In the genomic region with DNA sequence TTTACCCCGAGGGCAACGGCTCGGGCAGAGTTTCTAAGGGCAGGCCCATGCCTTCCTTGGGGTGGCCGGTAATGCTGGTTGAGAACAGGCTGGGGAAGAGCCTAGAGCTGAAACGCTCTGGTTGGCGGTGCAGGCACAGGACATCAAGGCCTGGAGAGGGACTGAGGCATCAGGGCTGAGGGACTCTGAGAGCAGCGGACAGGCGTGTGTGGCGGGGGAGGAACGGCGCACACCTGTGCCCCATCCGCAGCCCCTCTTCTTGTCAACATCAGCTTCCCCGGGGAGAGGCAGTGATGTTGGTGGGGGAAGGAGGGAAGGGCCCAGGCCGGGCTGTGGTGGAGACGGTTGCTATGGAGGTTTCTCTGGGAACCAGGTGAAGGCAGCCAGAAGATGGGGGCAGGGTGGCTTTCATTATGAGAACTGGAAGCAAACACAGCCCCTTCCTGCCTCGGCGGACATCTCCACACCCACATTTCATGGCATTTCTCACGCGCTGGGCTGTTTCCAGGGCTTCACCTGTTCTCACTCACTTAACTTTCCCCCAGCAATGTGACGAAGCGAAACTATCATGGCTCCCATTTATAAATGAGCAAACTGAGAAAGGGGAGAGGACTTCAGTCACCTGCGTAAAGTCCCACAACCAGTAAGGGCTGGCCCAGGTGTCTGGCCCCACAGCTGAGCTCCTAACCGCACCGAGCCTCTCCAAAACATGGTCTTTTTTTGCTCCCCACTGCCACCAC, we compare ENCODE assay signal across 18 cellular contexts. TPM values are rescaled to one million over a fixed set of nuclear protein-coding genes. Genes with fewer than 3 reads are reported as not detected.
DNase-seq lines count a peak whose midpoint lies in the region; ATAC-seq, FAIRE-seq and TF ChIP-seq lines count a peak whose summit lies in the region.
"Had no signal": no experiment of that assay in that cellular context is flagged by ENCODE, and none has a peak within 500 bp of the region (broad histone marks: within the 10 kb centered on the region; RNA-seq: fewer than 3 reads in every experiment).

No MANE protein-coding gene starts in this region.

- no peak overlapping the region for H2AFZ ChIP-seq in GM23338
- no peak overlapping the region for H2AFZ ChIP-seq in H1 (ENCODE audit: low read length)

- H4K5ac ChIP-seq in H1 (ENCODE audit: insufficient read length, low read depth, low read length): no peak overlapping the region

- H3K79me2 ChIP-seq in GM23338 (replicated peaks; ENCODE audit: insufficient read depth) (peaks cover 98% of the 10 kb centered on the region), H1 (ENCODE audit: control insufficient read depth in 1 of 2, insufficient read depth in 2 of 2, low read length in 2 of 2) (peaks cover 11 to 94% of the 10 kb centered on the region in 2 experiments)

- H3K14ac ChIP-seq in H1 (ENCODE audit: insufficient read length): no peak overlapping the region

- H3K27ac ChIP-seq in BLaER1 (peak overlapping the region; percentile 87), GM23338 (ENCODE audit: low read depth) (no peak overlapping the region), H1 (ENCODE audit: low read depth, low read length) (no peak overlapping the region)

- H2BK12ac ChIP-seq in H1 (ENCODE audit: low read depth, low read length): no peak overlapping the region

- H3K27ac Mint-ChIP-seq in GM23338: peak overlapping the region; percentile 65; the same call in 1 of the 2 replicates

- WGBS in H1 (ENCODE audit: extremely low coverage in 1 of 2, insufficient coverage in 1 of 2, insufficient read length in 1 of 2, insufficient replicate concordance in 2 of 2, low coverage in 1 of 2, low lambda C conversion rate in 2 of 2, missing lambda C conversion rate in 1 of 2), 2 experiments: 96% methylated on average over 24 of the region's 24 CpGs; no CpG with 5 or more reads in 1 of the 2 experiments

- POLR2A ChIA-PET in H1 (lab: Charles Lee; ENCODE audit: partially characterized antibody): interaction anchor here (1.3 to 19.2 kb wide), 3 partner anchors 3 to 26 kb away, joined by 3 to 373 read pairs (median 373); a partner anchor contains a TSS

- no peak overlapping the region for H2AK5ac ChIP-seq in H1 (ENCODE audit: low read depth, low read length)

- no peaks in the 10 kb centered on the region for H3K9me2 ChIP-seq in GM23338 (ENCODE audit: insufficient read depth)
- H3K9me2 ChIP-seq: SK-N-SH had no signal

- no peaks in the 10 kb centered on the region for H3K23me2 ChIP-seq in H1 (ENCODE audit: low read depth, low read length)

- peaks cover 31% of the 10 kb centered on the region for H3K27me3 Mint-ChIP-seq in GM23338 (ENCODE audit: insufficient read depth, low read depth, poor library complexity)

- H3K56ac ChIP-seq in H1 (replicated peaks; ENCODE audit: insufficient read length, low read depth, low read length): no peak overlapping the region

- no peak overlapping the region for H4K91ac ChIP-seq in H1 (replicated peaks; ENCODE audit: insufficient read length, low read length)

- H4K20me1 ChIP-seq in BLaER1: peaks cover 99% of the 10 kb centered on the region
- H4K20me1 ChIP-seq in GM23338 (replicated peaks; ENCODE audit: insufficient read depth): peaks cover 67% of the 10 kb centered on the region
- H4K20me1 ChIP-seq in H1 (replicated peaks in 1 of 2; ENCODE audit: control insufficient read depth in 1 of 2, insufficient read depth in 2 of 2, low read length in 2 of 2): peaks cover 57 to 59% of the 10 kb centered on the region in 2 experiments

- DNase-seq in GM23338 (ENCODE audit: low spot score) (no peak), NCI-H526 (lab: John Stamatoyannopoulos, UW) (peak; percentile 32 to 55), H1 (ENCODE audit: low read depth in 1 of 2, low spot score in 2 of 2) (no peak), EL (no peak), hypothalamus (lab: John Stamatoyannopoulos, UW) (no peak)
- DNase-seq: activated CD8-positive, alpha-beta memory T cell treated with anti-CD3 and anti-CD28 coated beads, Interleukin-2, amount 50 U/mL, for 48 hours; adrenal gland; DMS79 treated with DMSO at 0.1 percent for 48 hours; erythroblast; left cardiac atrium; NCI-H1092 treated with DMSO at 0.1 percent for 48 hours; SK-N-SH had no signal

- H3K79me1 ChIP-seq in H1 (ENCODE audit: low read depth, low read length): peaks cover 22% of the 10 kb centered on the region

- no peak for TF ChIP-seq EP300 in H1 (IDR thresholded peaks at IDR 0.05; ENCODE audit: borderline replicate concordance in 1 of 2, low read depth in 2 of 2, low read length in 2 of 2)

- H3K36me3 ChIP-seq in BLaER1 (peaks cover 96% of the 10 kb centered on the region), GM23338 (ENCODE audit: insufficient read depth) (peaks cover 13% of the 10 kb centered on the region; the same call in 1 of the 2 replicates), H1 (ENCODE audit: control insufficient read depth in 2 of 4, insufficient read depth in 4 of 4, low read length in 3 of 4) (peaks cover 11 to 42% (median 24%) of the 10 kb centered on the region in 4 experiments)

- H3K36me3 Mint-ChIP-seq in GM23338 (ENCODE audit: low read depth): peaks cover 82% of the 10 kb centered on the region

- H3K4me3 ChIP-seq in BLaER1 (no peak overlapping the region), GM23338 (no peak overlapping the region), H1 (ENCODE audit: extremely low read depth in 1 of 4, insufficient read depth in 2 of 4, low read depth in 3 of 4, low read length in 4 of 4) (no peak overlapping the region)
- H3K4me3 ChIP-seq: adrenal gland had no signal

- H3K9me3 Mint-ChIP-seq in GM23338: peaks cover 2% of the 10 kb centered on the region; the same call in 1 of the 3 replicates

- no peak overlapping the region for H2BK15ac ChIP-seq in H1 (ENCODE audit: low read length)

- H2BK5ac ChIP-seq in H1 (ENCODE audit: low read depth, low read length): peak overlapping the region; percentile 44; the same call in 1 of the 2 replicates

- no peak overlapping the region for H2BK120ac ChIP-seq in H1 (replicated peaks; ENCODE audit: low read depth, low read length)

- H3K9me3 ChIP-seq in BLaER1: no peaks in the 10 kb centered on the region
- H3K9me3 ChIP-seq in H1 (ENCODE audit: insufficient read depth in 2 of 2, low read depth in 1 of 2, low read length in 1 of 2): no peaks in the 10 kb centered on the region
- H3K9me3 ChIP-seq: adrenal gland, SK-N-SH had no signal

- H3K4me1 Mint-ChIP-seq in GM23338: peaks cover 50% of the 10 kb centered on the region

- H3K4me3 Mint-ChIP-seq in GM23338: no peak overlapping the region; the same call in 2 of the 3 replicates

- TF ChIP-seq CTCF in GM23338 (conservative IDR thresholded peaks at IDR 0.05; ENCODE audit: low read depth in 2 of 2) (no peak), H1 (IDR thresholded peaks at IDR 0.05; ENCODE audit: control extremely low read depth in 1 of 3, insufficient read depth in 1 of 3, low read depth in 1 of 3, low read length in 3 of 3) (no peak)

- no peak overlapping the region for H3K18ac ChIP-seq in H1 (ENCODE audit: extremely low read depth, low read length)

- H3K4me2 ChIP-seq in BLaER1: peak overlapping the region; percentile 98
- no peak overlapping the region for H3K4me2 ChIP-seq in GM23338
- no peak overlapping the region for H3K4me2 ChIP-seq in H1 (ENCODE audit: insufficient read depth in 1 of 2, low read depth in 2 of 2, low read length in 2 of 2)
- H3K4me2 ChIP-seq: SK-N-SH had no signal

- peak in 1 of 2 experiments; percentile 18; a peak in 1 of 3 replicates for TF ChIP-seq POLR2A in H1 (IDR thresholded peaks at IDR 0.05; ENCODE audit: control extremely low read depth in 1 of 2, low read depth in 2 of 2, low read length in 2 of 2)

- no peak overlapping the region for H3K4ac ChIP-seq in H1 (replicated peaks; ENCODE audit: insufficient read length, low read depth, low read length)

- TF ChIP-seq RAD21 in H1 (IDR thresholded peaks at IDR 0.05 in 1 of 2, conservative IDR thresholded peaks at IDR 0.05 in 1 of 2; ENCODE audit: low read depth in 2 of 2, low read length in 2 of 2): no peak

- peak overlapping the region; percentile 64 for H3K9ac ChIP-seq in BLaER1
- no peak overlapping the region; a peak in 1 of 7 replicates for H3K9ac ChIP-seq in H1 (replicated peaks in 1 of 4; ENCODE audit: extremely low read depth in 1 of 4, low read depth in 3 of 4, low read length in 3 of 4)
- H3K9ac ChIP-seq: SK-N-SH had no signal

- H2BK20ac ChIP-seq in H1 (ENCODE audit: low read length): no peak overlapping the region

- no peak overlapping the region for H3K23ac ChIP-seq in H1 (ENCODE audit: insufficient read length)

- H3K27me3 ChIP-seq in BLaER1 (no peaks in the 10 kb centered on the region), GM23338 (ENCODE audit: insufficient read depth) (no peaks in the 10 kb centered on the region), H1 (replicated peaks in 1 of 4; ENCODE audit: control insufficient read depth in 3 of 4, extremely low read depth in 1 of 4, insufficient read depth in 3 of 4, low read length in 3 of 4) (no peaks in the 10 kb centered on the region)
- H3K27me3 ChIP-seq: adrenal gland had no signal

- peaks cover 13% of the 10 kb centered on the region; the same call in 1 of the 2 replicates for H3F3A ChIP-seq in GM23338 (replicated peaks; ENCODE audit: low read depth)

- no peak overlapping the region; the same call in 1 of the 2 replicates for H4K8ac ChIP-seq in H1 (ENCODE audit: extremely low read depth, insufficient read depth, low read length)

- CTCF ChIA-PET in H1 (lab: Charles Lee; ENCODE audit: partially characterized antibody): interaction anchor here (0.6 to 3.1 kb wide), 4 partner anchors 8 to 63 kb away, joined by 3 to 16 read pairs (median 3); no protein-coding TSS in a partner anchor

- FAIRE-seq in H1 (lab: Jason Lieb, UNC): no peak
- FAIRE-seq: urothelium cell line had no signal

- ATAC-seq in GM23338 (no peak), HG03175 (IDR thresholded peaks at IDR 0.05; ENCODE audit: unreplicated experiment) (no peak), HG02678 (IDR thresholded peaks at IDR 0.05; ENCODE audit: unreplicated experiment) (no peak)

- H3K4me1 ChIP-seq in BLaER1 (peaks cover 81% of the 10 kb centered on the region), GM23338 (ENCODE audit: insufficient read depth) (peaks cover 5% of the 10 kb centered on the region; the same call in 1 of the 2 replicates), H1 (replicated peaks in 1 of 4; ENCODE audit: control insufficient read depth in 3 of 4, insufficient read depth in 4 of 4, low read length in 3 of 4) (peaks cover 0 to 15% (median 4%) of the 10 kb centered on the region in 4 experiments; a peak in 5 of 7 replicates)

RNA-seq across cellular contexts. Expression of a gene that starts 8.2 kb away (rescaled TPM):
- total RNA-seq in GM23338 (2014; rRNA removed; shearing (Covaris generic)): 7.4 and 8.2 TPM in 2 replicates
- 9.6 and 10.3 TPM in 2 replicates for polyA plus RNA-seq in GM23338 (2016; fragmentation: Nextera tagmentation; extraction: Ambion mirVana)
- total RNA-seq in H1 (2021; fragmentation: NEBNext Ultra II Directional; extraction: Animal tissue kit (Norgen Biotek cat#: 25700)): 13.1 TPM in 2 replicates
- 6.2 and 25.0 TPM in 2 replicates for polyA plus RNA-seq in H1 (2011; rRNA removed)
- 14.2 TPM for polyA plus RNA-seq in H1 (2011; cell fraction: cytosol; rRNA removed)
- polyA plus RNA-seq in H1 (2011; cell fraction: nucleus; rRNA removed): 11.7 TPM
- polyA plus RNA-seq in H1 (2012, experiment 1 of 2): 8.1 to 13.9 TPM (median 12.5 TPM) in 4 replicates
- polyA plus RNA-seq in H1 (2012, experiment 2 of 2): 11.9 TPM
- 10.9 TPM for polyA plus RNA-seq in H1 (2013, experiment 1 of 2)
- 10.2 TPM for polyA plus RNA-seq in H1 (2013, experiment 2 of 2)
- polyA minus RNA-seq in H1 (2011; rRNA and poly(A)+ RNA removed): 0.83 and 1.7 TPM in 2 replicates
- polyA minus RNA-seq in H1 (2011; cell fraction: cytosol; rRNA and poly(A)+ RNA removed): 4.8 TPM
- polyA minus RNA-seq in H1 (2011; cell fraction: nucleus; rRNA and poly(A)+ RNA removed): 3.0 TPM

RNA-seq across cellular contexts. Expression of a gene that starts 8.5 kb away (rescaled TPM):
- 87.7 and 99.4 TPM in 2 replicates for total RNA-seq in GM23338 (2014; rRNA removed; shearing (Covaris generic))
- polyA plus RNA-seq in GM23338 (2016; fragmentation: Nextera tagmentation; extraction: Ambion mirVana) (54.0 and 55.5 TPM in 2 replicates), H1 (2011; rRNA removed) (50.0 and 60.0 TPM in 2 replicates)
- 106 and 107 TPM in 2 replicates for total RNA-seq in H1 (2021; fragmentation: NEBNext Ultra II Directional; extraction: Animal tissue kit (Norgen Biotek cat#: 25700))
- 38.7 TPM for polyA plus RNA-seq in H1 (2011; cell fraction: cytosol; rRNA removed)
- polyA plus RNA-seq in H1 (2011; cell fraction: nucleus; rRNA removed): 35.8 TPM
- polyA plus RNA-seq in H1 (2012, experiment 1 of 2): 56.0 to 96.8 TPM (median 85.0 TPM) in 4 replicates
- polyA plus RNA-seq in H1 (2012, experiment 2 of 2): 58.7 TPM
- polyA plus RNA-seq in H1 (2013, experiment 1 of 2): 65.6 TPM
- polyA plus RNA-seq in H1 (2013, experiment 2 of 2): 65.7 TPM
- 24.9 and 28.6 TPM in 2 replicates for polyA minus RNA-seq in H1 (2011; rRNA and poly(A)+ RNA removed)
- 32.0 TPM for polyA minus RNA-seq in H1 (2011; cell fraction: cytosol; rRNA and poly(A)+ RNA removed)
- 29.1 TPM for polyA minus RNA-seq in H1 (2011; cell fraction: nucleus; rRNA and poly(A)+ RNA removed)

RNA-seq across cellular contexts. Expression of a gene that starts 24.1 kb away (rescaled TPM):
- total RNA-seq in GM23338 (2014; rRNA removed; shearing (Covaris generic)): 0.50 and 0.69 TPM in 2 replicates
- 0.57 and 0.60 TPM in 2 replicates for polyA plus RNA-seq in GM23338 (2016; fragmentation: Nextera tagmentation; extraction: Ambion mirVana)
- 0.67 and 0.76 TPM in 2 replicates for total RNA-seq in H1 (2021; fragmentation: NEBNext Ultra II Directional; extraction: Animal tissue kit (Norgen Biotek cat#: 25700))
- polyA plus RNA-seq in H1 (2011; rRNA removed): 0.30 and 0.41 TPM in 2 replicates
- 0.37 TPM for polyA plus RNA-seq in H1 (2011; cell fraction: cytosol; rRNA removed)
- polyA plus RNA-seq in H1 (2011; cell fraction: nucleus; rRNA removed): 0.74 TPM
- 0.21 to 0.86 TPM (median 0.43 TPM) in 3 of 4 replicates, not detected in the other for polyA plus RNA-seq in H1 (2012, experiment 1 of 2)
- polyA plus RNA-seq in H1 (2012, experiment 2 of 2): not detected
- 0.36 TPM for polyA plus RNA-seq in H1 (2013, experiment 1 of 2)
- polyA plus RNA-seq in H1 (2013, experiment 2 of 2): 0.52 TPM
- 0.15 and 0.54 TPM in 2 replicates for polyA minus RNA-seq in H1 (2011; rRNA and poly(A)+ RNA removed)
- polyA minus RNA-seq in H1 (2011; cell fraction: cytosol; rRNA and poly(A)+ RNA removed): 0.95 TPM
- 1.4 TPM for polyA minus RNA-seq in H1 (2011; cell fraction: nucleus; rRNA and poly(A)+ RNA removed)

RNA-seq across cellular contexts. Expression of a gene that starts 40.2 kb away (rescaled TPM):
- total RNA-seq in GM23338 (2014; rRNA removed; shearing (Covaris generic)): not detected in 2 replicates
- polyA plus RNA-seq in GM23338 (2016; fragmentation: Nextera tagmentation; extraction: Ambion mirVana) (not detected in 2 replicates), H1 (2011; rRNA removed) (0.14 and 0.18 TPM in 2 replicates)
- not detected in 2 replicates for total RNA-seq in H1 (2021; fragmentation: NEBNext Ultra II Directional; extraction: Animal tissue kit (Norgen Biotek cat#: 25700))
- polyA plus RNA-seq in H1 (2011; cell fraction: cytosol; rRNA removed): not detected
- polyA plus RNA-seq in H1 (2011; cell fraction: nucleus; rRNA removed): 0.14 TPM
- polyA plus RNA-seq in H1 (2012, experiment 1 of 2): 0.15 to 0.17 TPM in 2 of 4 replicates, not detected in the others
- not detected for polyA plus RNA-seq in H1 (2012, experiment 2 of 2)
- polyA plus RNA-seq in H1 (2013, experiment 1 of 2): not detected
- 0.04 TPM for polyA plus RNA-seq in H1 (2013, experiment 2 of 2)
- polyA minus RNA-seq in H1 (2011; rRNA and poly(A)+ RNA removed): not detected in 2 replicates
- polyA minus RNA-seq in H1 (2011; cell fraction: cytosol; rRNA and poly(A)+ RNA removed): not detected
- polyA minus RNA-seq in H1 (2011; cell fraction: nucleus; rRNA and poly(A)+ RNA removed): not detected
- total RNA-seq: myocyte, renal cortical epithelial cell had no signal
- polyA plus RNA-seq: SK-N-SH had no signal

RNA-seq across cellular contexts. Expression of a gene that starts 43.3 kb away (rescaled TPM):
- total RNA-seq in GM23338 (2014; rRNA removed; shearing (Covaris generic)): 12.1 and 19.3 TPM in 2 replicates
- polyA plus RNA-seq in GM23338 (2016; fragmentation: Nextera tagmentation; extraction: Ambion mirVana) (39.5 and 43.1 TPM in 2 replicates), H1 (2011; rRNA removed) (30.3 and 53.7 TPM in 2 replicates)
- 44.9 and 47.6 TPM in 2 replicates for total RNA-seq in H1 (2021; fragmentation: NEBNext Ultra II Directional; extraction: Animal tissue kit (Norgen Biotek cat#: 25700))
- polyA plus RNA-seq in H1 (2011; cell fraction: cytosol; rRNA removed): 23.2 TPM
- polyA plus RNA-seq in H1 (2011; cell fraction: nucleus; rRNA removed): 73.8 TPM
- polyA plus RNA-seq in H1 (2012, experiment 1 of 2): 41.7 to 47.2 TPM (median 43.5 TPM) in 4 replicates
- 52.8 TPM for polyA plus RNA-seq in H1 (2012, experiment 2 of 2)
- polyA plus RNA-seq in H1 (2013, experiment 1 of 2): 34.8 TPM
- polyA plus RNA-seq in H1 (2013, experiment 2 of 2): 35.2 TPM
- 24.6 and 29.7 TPM in 2 replicates for polyA minus RNA-seq in H1 (2011; rRNA and poly(A)+ RNA removed)
- 27.0 TPM for polyA minus RNA-seq in H1 (2011; cell fraction: cytosol; rRNA and poly(A)+ RNA removed)
- 27.3 TPM for polyA minus RNA-seq in H1 (2011; cell fraction: nucleus; rRNA and poly(A)+ RNA removed)

Comparison
In these comparisons a context has a peak if more than half of its experiments do, and no peak if none do; other contexts are left out.
1. DNase-seq: peak in NCI-H526 (2 of 2); none in GM23338 (single experiment), H1 (0 of 2), EL (single experiment) and hypothalamus (0 of 51).